In genomic region chr19:5827342-5827890, GRCh38 we compare ENCODE assay signal across 9 cellular contexts. TPM values are rescaled to one million over a fixed set of nuclear protein-coding genes. Genes with fewer than 3 reads are reported as not detected.
DNase-seq lines count a peak whose midpoint lies in the region; ATAC-seq and TF ChIP-seq lines count a peak whose summit lies in the region.
"Had no signal": no experiment of that assay in that cellular context is flagged by ENCODE, and none has a peak within 500 bp of the region (broad histone marks: within the 10 kb centered on the region; RNA-seq: fewer than 3 reads in every experiment).

No MANE protein-coding gene starts in this region.

- no peak for TF ChIP-seq CTCF in heart right ventricle (IDR thresholded peaks at IDR 0.05)
- no peak for TF ChIP-seq CTCF in body of pancreas (IDR thresholded peaks at IDR 0.05)
- peak in 1 of 6 experiments; percentile 6 for TF ChIP-seq CTCF in upper lobe of left lung (IDR thresholded peaks at IDR 0.05)

- peak overlapping the region; percentile 96 for H3K56ac ChIP-seq in mesendoderm (ENCODE audit: low read length)

- H2BK15ac ChIP-seq in mesendoderm (replicated peaks; ENCODE audit: low read depth) = no peak overlapping the region

- no peak overlapping the region for H2BK5ac ChIP-seq in mesendoderm (ENCODE audit: low read length)

- no peak for TF ChIP-seq EP300 in upper lobe of left lung (IDR thresholded peaks at IDR 0.05)

- H3K27ac ChIP-seq in heart right ventricle (peak overlapping the region in 7 of 10 donors; percentile 47 to 80 (median 70)), body of pancreas (peak overlapping the region; percentile 28 to 83 (median 62)), mesendoderm (ENCODE audit: low read depth, low read length) (no peak overlapping the region), upper lobe of left lung (peak overlapping the region; percentile 39 to 82 (median 62))

- H3K9ac ChIP-seq in mesendoderm (ENCODE audit: low read length) = peak overlapping the region; percentile 98

- no peak overlapping the region for H4K5ac ChIP-seq in mesendoderm (ENCODE audit: low read length)

- H3K79me1 ChIP-seq in mesendoderm (ENCODE audit: low read length) = no peaks in the 10 kb centered on the region

- DNase-seq in heart right ventricle (no peak), cardiac septum (ENCODE audit: low spot score) (no peak), body of pancreas (no peak), mesendoderm (no peak), upper lobe of left lung (no peak), ecto neural progenitor cell (ENCODE audit: low spot score) (no peak)

- H3K4ac ChIP-seq in mesendoderm (ENCODE audit: low read depth, low read length) = peak overlapping the region; percentile 41

- H3K4me1 ChIP-seq in heart right ventricle (peaks cover 0 to 25% (median 3%) of the 10 kb centered on the region in 9 donors), body of pancreas (peaks cover 33% of the 10 kb centered on the region), mesendoderm (ENCODE audit: control insufficient read depth, low read depth, low read length) (peaks cover 3% of the 10 kb centered on the region), upper lobe of left lung (peaks cover 7 to 33% (median 17%) of the 10 kb centered on the region in 4 donors)

- no peak overlapping the region for H2AK5ac ChIP-seq in mesendoderm (ENCODE audit: low read length)

- no peak overlapping the region for H2BK120ac ChIP-seq in mesendoderm (ENCODE audit: low read depth, low read length)

- H3K4me3 ChIP-seq in heart right ventricle (peak overlapping the region in 7 of 10 donors; percentile 28 to 63 (median 46)), body of pancreas (no peak overlapping the region), mesendoderm (ENCODE audit: low read length) (no peak overlapping the region), upper lobe of left lung (peak overlapping the region in 3 of 4 donors; percentile 48 to 54 (median 50))

- H3K9me3 ChIP-seq in heart right ventricle = no peaks in the 10 kb centered on the region
- H3K9me3 ChIP-seq in body of pancreas = no peaks in the 10 kb centered on the region
- no peaks in the 10 kb centered on the region for H3K9me3 ChIP-seq in upper lobe of left lung

- ATAC-seq in heart right ventricle = peak in 1 of 8 donors; percentile 2
- ATAC-seq in body of pancreas = no peak
- no peak for ATAC-seq in upper lobe of left lung (ENCODE audit: low FRiP score in 2 of 2)
- no peak for ATAC-seq in HG03565 (IDR thresholded peaks at IDR 0.05; ENCODE audit: unreplicated experiment)
- ATAC-seq in GM18498 (IDR thresholded peaks at IDR 0.05; ENCODE audit: unreplicated experiment) = no peak

- no peak overlapping the region for H3K23ac ChIP-seq in mesendoderm (ENCODE audit: low read length)

- H3K36me3 ChIP-seq in heart right ventricle = no peaks in the 10 kb centered on the region
- no peaks in the 10 kb centered on the region for H3K36me3 ChIP-seq in body of pancreas (replicated peaks in 1 of 2; ENCODE audit: insufficient read depth in 1 of 2, low read depth in 2 of 2)
- H3K36me3 ChIP-seq in mesendoderm (ENCODE audit: control insufficient read depth, insufficient read depth, low read length) = no peaks in the 10 kb centered on the region
- H3K36me3 ChIP-seq in upper lobe of left lung = no peaks in the 10 kb centered on the region

- no peak overlapping the region for H3K4me2 ChIP-seq in mesendoderm (ENCODE audit: low read length)

- no peaks in the 10 kb centered on the region for H3K79me2 ChIP-seq in mesendoderm (ENCODE audit: control insufficient read depth, insufficient read depth, low read length)

- no peak overlapping the region for H4K8ac ChIP-seq in mesendoderm (ENCODE audit: low read depth, low read length)

- H3K18ac ChIP-seq in mesendoderm (ENCODE audit: low read length) = no peak overlapping the region

- TF ChIP-seq POLR2A in body of pancreas (IDR thresholded peaks at IDR 0.05) = no peak
- no peak for TF ChIP-seq POLR2A in upper lobe of left lung (IDR thresholded peaks at IDR 0.05)

- H3K27me3 ChIP-seq in heart right ventricle = peaks cover 0 to 39% (median 27%) of the 10 kb centered on the region in 7 donors
- H3K27me3 ChIP-seq in body of pancreas = no peaks in the 10 kb centered on the region
- H3K27me3 ChIP-seq in mesendoderm (ENCODE audit: insufficient read depth, low read length, poor library complexity) = no peaks in the 10 kb centered on the region
- peaks cover 0 to 7% (median 3%) of the 10 kb centered on the region in 4 donors for H3K27me3 ChIP-seq in upper lobe of left lung

- intact Hi-C loops in heart right ventricle (cut with DNase I) (loop anchor here in 3 of 10 donors (5.0 kb wide), 2 partner anchors 55 to 65 kb away; no protein-coding TSS in a partner anchor), cardiac septum (cut with DNase I) (loop anchor here (5.0 kb wide), 2 partner anchors 65 to 130 kb away; no protein-coding TSS in a partner anchor), body of pancreas (cut with DNase I) (no loop called here)

- WGBS in heart right ventricle, 2 donors = 18% methylated on average over 35 to 37 of the region's 37 CpGs
- 39 to 63% methylated on average over 10 to 19 of the region's 37 CpGs for WGBS in body of pancreas, 2 donors
- WGBS in mesendoderm (ENCODE audit: extremely low coverage, insufficient coverage, low lambda C conversion rate) = no CpG with 5 or more reads among the region's 37 CpGs
- WGBS in upper lobe of left lung, 2 donors = 30 to 48% methylated on average over 13 to 20 of the region's 37 CpGs

RNA-seq across cellular contexts. Expression of gene FUT6, which starts 12.1 kb away (rescaled TPM):
- not detected for total RNA-seq in heart right ventricle
- not detected for polyA plus RNA-seq in heart right ventricle
- total RNA-seq in cardiac septum = not detected
- total RNA-seq in body of pancreas = 10 to 100 TPM in 1 of 2 donors, 1 to 10 TPM in 1; 3.6 to 12.2 TPM
- not detected for polyA plus RNA-seq in mesendoderm (2013, experiment 1 of 2)
- not detected for polyA plus RNA-seq in mesendoderm (2013, experiment 2 of 2)
- total RNA-seq in upper lobe of left lung = 1 to 10 TPM in 2 of 6 donors, under 1 TPM in 4; 0.30 to 3.6 (median 0.82) TPM

RNA-seq across cellular contexts. Expression of gene NRTN, which starts 22.5 kb away (rescaled TPM):
- total RNA-seq in heart right ventricle (10 to 100 TPM in 8 of 10 donors, 1 to 10 TPM in 2; 4.5 to 40.4 (median 14.8) TPM), cardiac septum (23.6 TPM), body of pancreas (10 to 100 TPM; 24.1 to 70.9 TPM), upper lobe of left lung (10 to 100 TPM in 1 of 6 donors, 1 to 10 TPM in 4, under 1 TPM in 1; 0.77 to 13.3 (median 4.5) TPM)
- 10 to 100 TPM; 15.4 to 38.1 TPM for polyA plus RNA-seq in heart right ventricle
- 4.4 TPM for polyA plus RNA-seq in mesendoderm (2013, experiment 1 of 2)
- polyA plus RNA-seq in mesendoderm (2013, experiment 2 of 2) = 3.9 TPM
- total RNA-seq: subcutaneous adipose tissue had no signal

RNA-seq across cellular contexts. Expression of gene FUT3, which starts 23.8 kb away (rescaled TPM):
- total RNA-seq in heart right ventricle (not detected), cardiac septum (not detected), body of pancreas (1 to 10 TPM; 5.7 to 9.2 TPM), upper lobe of left lung (10 to 100 TPM in 4 of 6 donors, 1 to 10 TPM in 2; 4.2 to 19.5 (median 12.7) TPM)
- polyA plus RNA-seq in heart right ventricle = under 1 TPM in 1 of 2 donors, not detected in 1; 0.01 TPM
- 0.08 TPM for polyA plus RNA-seq in mesendoderm (2013, experiment 1 of 2)
- 0.07 TPM for polyA plus RNA-seq in mesendoderm (2013, experiment 2 of 2)
- total RNA-seq: subcutaneous adipose tissue had no signal

RNA-seq across cellular contexts. Expression of gene DUS3L, which starts 36.5 kb away (rescaled TPM):
- total RNA-seq in heart right ventricle = 10 to 100 TPM; 11.5 to 27.8 (median 14.2) TPM
- 10 to 100 TPM; 22.7 to 37.7 TPM for polyA plus RNA-seq in heart right ventricle
- total RNA-seq in cardiac septum = 21.6 TPM
- total RNA-seq in body of pancreas = 10 to 100 TPM; 28.0 to 39.6 TPM
- 36.7 TPM for polyA plus RNA-seq in mesendoderm (2013, experiment 1 of 2)
- polyA plus RNA-seq in mesendoderm (2013, experiment 2 of 2) = 35.7 TPM
- 10 to 100 TPM; 31.4 to 88.0 (median 43.1) TPM for total RNA-seq in upper lobe of left lung

RNA-seq across cellular contexts. Expression of gene PRR22, which starts 42.9 kb away (rescaled TPM):
- total RNA-seq in heart right ventricle (1 to 10 TPM in 6 of 10 donors, under 1 TPM in 4; 0.59 to 3.0 (median 1.1) TPM), cardiac septum (1.3 TPM), body of pancreas (1 to 10 TPM; 2.3 TPM), upper lobe of left lung (1 to 10 TPM; 1.8 to 4.4 (median 3.4) TPM)
- 1 to 10 TPM; 1.7 to 3.3 TPM for polyA plus RNA-seq in heart right ventricle
- polyA plus RNA-seq in mesendoderm (2013, experiment 1 of 2) = 7.3 TPM
- polyA plus RNA-seq in mesendoderm (2013, experiment 2 of 2) = 6.8 TPM

Comparison
In these comparisons a context has a peak if more than half of its experiments do, and no peak if none do; other contexts are left out.
1. H3K4me3 ChIP-seq: peak in heart right ventricle (7 of 10) and upper lobe of left lung (3 of 4); none in body of pancreas (0 of 2) and mesendoderm (single experiment).